14 cellular contexts compared by ENCODE assay signal in genomic region chr4:2578106-2578505, GRCh38. TPM values are rescaled to one million over a fixed set of nuclear protein-coding genes. Genes with fewer than 3 reads are reported as not detected.
DNase-seq lines count a peak whose midpoint lies in the region; ATAC-seq and TF ChIP-seq lines count a peak whose summit lies in the region.
"Had no signal": no experiment of that assay in that cellular context is flagged by ENCODE, and none has a peak within 500 bp of the region (broad histone marks: within the 10 kb centered on the region; RNA-seq: fewer than 3 reads in every experiment).

No MANE protein-coding gene starts in this region.

- no peak overlapping the region for H2BK12ac ChIP-seq in trophoblast cell (ENCODE audit: low read length)

- H3K27ac ChIP-seq in IMR-90 (ENCODE audit: insufficient read depth, low read length) (no peak overlapping the region), endodermal cell (ENCODE audit: low read depth, low read length) (no peak overlapping the region), trophoblast cell (ENCODE audit: low read depth, low read length) (no peak overlapping the region), aorta (ENCODE audit: low read depth in 1 of 2, low read length in 2 of 2) (no peak overlapping the region)
- H3K27ac ChIP-seq: BLaER1, GM23248 had no signal

- no peak overlapping the region for H4K5ac ChIP-seq in IMR-90 (ENCODE audit: low read depth, low read length)

- no peak for TF ChIP-seq RAD21 in IMR-90 (IDR thresholded peaks at IDR 0.05; ENCODE audit: low read length)

- H3K27ac Mint-ChIP-seq in endodermal cell: no peak overlapping the region

- peaks cover 19% of the 10 kb centered on the region for H3K4me1 Mint-ChIP-seq in endodermal cell

- H3K56ac ChIP-seq in IMR-90 (ENCODE audit: extremely low read depth, insufficient read depth, low read length): no peak overlapping the region

- H2BK5ac ChIP-seq in IMR-90 (ENCODE audit: low read depth, low read length, poor library complexity, severe bottlenecking): no peak overlapping the region
- H2BK5ac ChIP-seq in trophoblast cell (ENCODE audit: low read depth, low read length, poor library complexity): no peak overlapping the region

- H3K36me3 ChIP-seq in IMR-90 (ENCODE audit: control insufficient read depth, insufficient read depth, low read length) (no peaks in the 10 kb centered on the region), endodermal cell (ENCODE audit: control insufficient read depth, insufficient read depth, low read length) (peaks cover 20% of the 10 kb centered on the region), trophoblast cell (ENCODE audit: control insufficient read depth in 1 of 2, insufficient read depth in 2 of 2, low read length in 2 of 2) (peaks cover 0 to 4% of the 10 kb centered on the region in 2 experiments), aorta (ENCODE audit: control insufficient read depth in 1 of 2, insufficient read depth in 2 of 2, low read length in 1 of 2) (no peaks in the 10 kb centered on the region)

- H3K9ac ChIP-seq in IMR-90 (ENCODE audit: low read depth, low read length) (no peak overlapping the region), endodermal cell (ENCODE audit: extremely low read depth, low read length, poor library complexity, severe bottlenecking) (no peak overlapping the region), trophoblast cell (ENCODE audit: low read length) (no peak overlapping the region)
- H3K9ac ChIP-seq: BLaER1, GM23248 had no signal

- no peak overlapping the region for H3K4me3 Mint-ChIP-seq in endodermal cell
- H3K4me3 Mint-ChIP-seq: CD14-positive monocyte; CD4-positive, alpha-beta memory T cell had no signal

- no peak overlapping the region for H2AK9ac ChIP-seq in IMR-90 (replicated peaks; ENCODE audit: low read depth, low read length, poor library complexity)

- H3K79me2 ChIP-seq in trophoblast cell (ENCODE audit: control insufficient read depth, insufficient read depth, low read length, poor library complexity): peaks cover 4% of the 10 kb centered on the region

- H4K91ac ChIP-seq in IMR-90 (ENCODE audit: insufficient read depth, low read depth, low read length): no peak overlapping the region
- H4K91ac ChIP-seq in trophoblast cell (ENCODE audit: low read depth, low read length): no peak overlapping the region

- H2AK5ac ChIP-seq in IMR-90 (ENCODE audit: low read depth, low read length) (no peak overlapping the region), trophoblast cell (ENCODE audit: low read length) (no peak overlapping the region)

- no peak overlapping the region for H4K12ac ChIP-seq in trophoblast cell (ENCODE audit: low read depth, low read length)

- no peak overlapping the region for H2BK120ac ChIP-seq in IMR-90 (ENCODE audit: low read depth, low read length)
- H2BK120ac ChIP-seq in trophoblast cell (ENCODE audit: insufficient read depth, low read length, poor library complexity): no peak overlapping the region

- H3K4me3 ChIP-seq in IMR-90 (ENCODE audit: insufficient read depth, low read depth, low read length): no peak overlapping the region
- H3K4me3 ChIP-seq in endodermal cell (ENCODE audit: low read length): no peak overlapping the region
- H3K4me3 ChIP-seq in trophoblast cell (ENCODE audit: low read depth, low read length): no peak overlapping the region
- no peak overlapping the region for H3K4me3 ChIP-seq in aorta (ENCODE audit: low read length in 2 of 2)
- H3K4me3 ChIP-seq: BLaER1, GM23248, HAP-1 had no signal

- no peak for ATAC-seq in IMR-90 (ENCODE audit: low read depth)
- ATAC-seq in GM21360 (IDR thresholded peaks at IDR 0.05; ENCODE audit: unreplicated experiment): no peak
- no peak for ATAC-seq in aorta (ENCODE audit: low FRiP score)

- H3K4ac ChIP-seq in IMR-90 (ENCODE audit: low read depth, low read length): no peak overlapping the region
- peak overlapping the region; percentile 21 for H3K4ac ChIP-seq in trophoblast cell (ENCODE audit: low read depth, low read length)

- no peaks in the 10 kb centered on the region for H3K27me3 Mint-ChIP-seq in endodermal cell (ENCODE audit: insufficient read depth)
- H3K27me3 Mint-ChIP-seq: CD4-positive, alpha-beta memory T cell had no signal

- peaks cover 17% of the 10 kb centered on the region for H3K9me3 Mint-ChIP-seq in endodermal cell
- H3K9me3 Mint-ChIP-seq: CD4-positive, alpha-beta memory T cell had no signal

- no peak overlapping the region for H3K14ac ChIP-seq in IMR-90 (replicated peaks; ENCODE audit: low read depth, low read length)
- no peak overlapping the region for H3K14ac ChIP-seq in trophoblast cell (ENCODE audit: low read length)

- peaks cover 35% of the 10 kb centered on the region for H3K36me3 Mint-ChIP-seq in endodermal cell (ENCODE audit: low read depth)

- in situ Hi-C loops in IMR-90 (cut with MboI; ENCODE audit: low sequenced_read_pairs): no loop called here

- dilution Hi-C loops in IMR-90 (cut with HindIII; ENCODE audit: low sequenced_read_pairs, unreplicated experiment): no loop called here

- TF ChIP-seq CTCF in IMR-90 (conservative IDR thresholded peaks at IDR 0.05; ENCODE audit: low read depth, low read length) (no peak), endodermal cell (conservative IDR thresholded peaks at IDR 0.05) (no peak)

- no peaks in the 10 kb centered on the region for H3K9me3 ChIP-seq in IMR-90 (ENCODE audit: control insufficient read depth, insufficient read depth, low read length)
- peaks cover 18% of the 10 kb centered on the region for H3K9me3 ChIP-seq in endodermal cell (ENCODE audit: control insufficient read depth, low read length)
- peaks cover 3% of the 10 kb centered on the region for H3K9me3 ChIP-seq in trophoblast cell (ENCODE audit: insufficient read depth, low read depth, low read length)
- H3K9me3 ChIP-seq in aorta (ENCODE audit: control insufficient read depth, low read length): no peaks in the 10 kb centered on the region
- H3K9me3 ChIP-seq: HAP-1 had no signal

- H4K20me1 ChIP-seq in IMR-90 (ENCODE audit: insufficient read depth, low read length): peaks cover 88% of the 10 kb centered on the region

- H2BK20ac ChIP-seq in IMR-90 (ENCODE audit: low read depth, low read length): no peak overlapping the region

- H3K18ac ChIP-seq in IMR-90 (ENCODE audit: low read depth, low read length): no peak overlapping the region
- no peak overlapping the region for H3K18ac ChIP-seq in trophoblast cell (ENCODE audit: low read length)

- DNase-seq in IMR-90 (no peak), endodermal cell (peak; percentile 22), trophoblast cell (no peak), aorta (no peak), NCI-H2171 (lab: John Stamatoyannopoulos, UW) (no peak)
- DNase-seq: Calu3; CD4-positive, alpha-beta memory T cell; DMS79 treated with DMSO at 0.1 percent for 48 hours; GF-D8; GM23248 had no signal

- POLR2A ChIA-PET in IMR-90 (lab: Charles Lee; ENCODE audit: unreplicated experiment): no interaction called here

- peaks cover 4% of the 10 kb centered on the region; the same call in 1 of the 2 replicates for H3K4me1 ChIP-seq in IMR-90 (ENCODE audit: control insufficient read depth, insufficient read depth, low read length)
- no peaks in the 10 kb centered on the region for H3K4me1 ChIP-seq in endodermal cell (ENCODE audit: control insufficient read depth, insufficient read depth, low read length)
- peaks cover 2 to 5% of the 10 kb centered on the region in 2 experiments for H3K4me1 ChIP-seq in trophoblast cell (ENCODE audit: control insufficient read depth in 1 of 2, insufficient read depth in 2 of 2, low read length in 2 of 2)
- no peaks in the 10 kb centered on the region for H3K4me1 ChIP-seq in aorta (ENCODE audit: control insufficient read depth in 1 of 2, insufficient read depth in 2 of 2, low read length in 2 of 2)

- H3K4me2 ChIP-seq in IMR-90 (ENCODE audit: low read depth, low read length) (no peak overlapping the region), trophoblast cell (ENCODE audit: low read length) (no peak overlapping the region)
- H3K4me2 ChIP-seq: BLaER1 had no signal

- H4K8ac ChIP-seq in IMR-90 (ENCODE audit: low read depth in 2 of 2, low read length in 2 of 2) (no peak overlapping the region), trophoblast cell (ENCODE audit: low read depth, low read length) (no peak overlapping the region)

- H3K23ac ChIP-seq in IMR-90 (ENCODE audit: low read depth, low read length): no peak overlapping the region
- no peak overlapping the region for H3K23ac ChIP-seq in trophoblast cell (ENCODE audit: low read length)

- no peak overlapping the region for H2AFZ ChIP-seq in IMR-90 (replicated peaks; ENCODE audit: low read length, poor library complexity)
- H2AFZ ChIP-seq in trophoblast cell (ENCODE audit: insufficient read depth, low read length, poor library complexity): no peak overlapping the region
- H2AFZ ChIP-seq: GM23248 had no signal

- H3K79me1 ChIP-seq in IMR-90 (ENCODE audit: low read depth in 1 of 2, low read length in 2 of 2) (peaks cover 34 to 82% of the 10 kb centered on the region in 2 experiments), trophoblast cell (ENCODE audit: low read length) (no peaks in the 10 kb centered on the region)

- intact Hi-C loops in IMR-90 (cut with micrococcal nuclease) (no loop called here), aorta (cut with DNase I) (no loop called here)

- no TSS peak for BruUV-seq in IMR-90 (replicated peaks; lab: Mats Ljungman, UMichigan)

- H2BK15ac ChIP-seq in IMR-90 (ENCODE audit: low read depth, low read length): no peak overlapping the region

- no CpG with 5 or more reads among the region's 4 CpGs for WGBS in IMR-90 (ENCODE audit: extremely low coverage in 2 of 2, insufficient read length in 1 of 2), 2 experiments
- WGBS in endodermal cell (ENCODE audit: insufficient coverage in 1 of 2, insufficient read length in 1 of 2), 2 experiments: 94 to 100% methylated on average over 1 to 4 of the region's 4 CpGs
- WGBS in trophoblast cell (ENCODE audit: extremely low coverage, insufficient coverage, insufficient read length): no CpG with 5 or more reads among the region's 4 CpGs
- WGBS in aorta, 2 donors: 78 to 87% methylated on average over 4 of the region's 4 CpGs

- TF ChIP-seq POLR2A in IMR-90 (IDR thresholded peaks at IDR 0.05; ENCODE audit: low read depth, low read length): no peak

- H3K27me3 ChIP-seq in IMR-90 (ENCODE audit: control insufficient read depth, insufficient read depth, low read length) (no peaks in the 10 kb centered on the region), endodermal cell (ENCODE audit: control insufficient read depth, insufficient read depth, low read length, poor library complexity, severe bottlenecking) (no peaks in the 10 kb centered on the region), trophoblast cell (ENCODE audit: insufficient read depth, low read length) (no peaks in the 10 kb centered on the region), aorta (ENCODE audit: control insufficient read depth in 1 of 2, insufficient read depth in 2 of 2, low read length in 1 of 2) (no peaks in the 10 kb centered on the region)
- H3K27me3 ChIP-seq: BLaER1 had no signal

- H3K9me1 ChIP-seq in IMR-90 (ENCODE audit: insufficient read depth, low read length): peaks cover 24% of the 10 kb centered on the region

- CTCF ChIA-PET in IMR-90 (lab: Yijun Ruan, JAX): no interaction called here

RNA-seq across cellular contexts. Expression of gene FAM193A, which starts 41.7 kb away (rescaled TPM):
- total RNA-seq in IMR-90 (2012; rRNA removed): 6.8 and 8.1 TPM in 2 replicates
- polyA plus RNA-seq in IMR-90 (2012; rRNA removed): 9.5 and 11.0 TPM in 2 replicates
- polyA plus RNA-seq in IMR-90 (2012; cell fraction: cytosol; rRNA removed): 7.7 and 8.2 TPM in 2 replicates
- polyA plus RNA-seq in IMR-90 (2012; cell fraction: nucleus; rRNA removed; ENCODE audit: low replicate concordance): 35.7 and 38.6 TPM in 2 replicates
- 10 to 100 TPM; 32.1 to 39.0 TPM for total RNA-seq in endodermal cell
- 26.9 TPM for polyA plus RNA-seq in endodermal cell (2013, experiment 1 of 2)
- 25.5 TPM for polyA plus RNA-seq in endodermal cell (2013, experiment 2 of 2)
- 12.4 and 13.0 TPM in 2 replicates for polyA plus RNA-seq in trophoblast cell (2013)
- 10 to 100 TPM; 23.8 to 41.6 TPM for total RNA-seq in aorta
- 10 to 100 TPM in 1 of 2 donors, 1 to 10 TPM in 1; 4.6 to 13.2 TPM for polyA plus RNA-seq in aorta
